In the genomic region with DNA sequence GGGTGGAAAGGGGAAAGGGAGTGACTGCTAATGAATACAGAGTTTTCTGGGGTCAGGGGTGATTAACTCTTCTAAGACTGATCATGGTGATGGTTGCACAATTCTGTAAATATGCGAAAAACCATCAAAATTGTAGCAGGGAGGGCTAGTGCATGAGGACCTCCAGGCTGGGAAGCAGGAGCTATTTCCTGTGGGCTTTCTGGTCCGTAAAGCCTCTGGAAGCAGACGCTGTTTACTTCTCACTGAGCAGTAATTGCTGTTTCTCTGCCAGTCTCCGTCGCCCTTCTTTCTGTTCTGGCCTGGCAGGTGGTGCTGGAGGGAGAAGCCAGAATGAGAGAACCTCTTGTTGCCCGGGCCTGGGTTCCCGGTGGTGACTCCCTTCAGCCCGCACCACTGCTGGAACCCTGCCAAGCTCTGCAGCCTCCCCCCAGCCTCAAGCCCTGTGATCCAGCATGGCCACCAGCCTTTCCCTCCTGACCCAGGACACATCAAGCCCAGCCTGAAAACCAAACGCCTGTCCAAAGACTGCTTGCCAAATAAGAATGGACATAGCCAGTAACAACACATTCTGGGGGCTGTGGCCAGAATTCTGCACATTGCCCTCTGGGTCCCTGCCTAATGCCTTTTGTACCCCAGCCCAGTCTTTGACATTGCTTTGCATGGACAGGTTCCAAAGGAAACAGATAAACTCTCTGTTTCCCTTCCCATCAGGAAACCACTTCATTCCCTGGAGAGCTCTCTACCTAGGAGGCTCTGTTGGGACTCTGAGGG, we compare ENCODE assay signal across 10 cellular contexts.
DNase-seq lines count a peak whose midpoint lies in the region; ATAC-seq lines count a peak whose summit lies in the region.
"Had no signal": no experiment of that assay in that cellular context is flagged by ENCODE, and none has a peak within 500 bp of the region (broad histone marks: within the 10 kb centered on the region; RNA-seq: fewer than 3 reads in every experiment).

No MANE protein-coding gene starts in this region.

- peak; percentile 75 for DNase-seq in DMS153 treated with DMSO at 0.1 percent for 48 hours (lab: John Stamatoyannopoulos, UW; ENCODE audit: unreplicated experiment)
- DNase-seq in NCI-H510A treated with DMSO at 0.1 percent for 48 hours (lab: John Stamatoyannopoulos, UW), result peak; percentile 33
- peak; percentile 50 for DNase-seq in fibroblast of peridontal ligament (ENCODE audit: extremely low read depth)
- peak; percentile 38 to 94 (median 72) for DNase-seq in posterior cingulate gyrus
- DNase-seq in CD1c-positive myeloid dendritic cell (ENCODE audit: extremely low spot score), result no peak
- DNase-seq in NCI-H526 (lab: John Stamatoyannopoulos, UW), result no peak
- no peak for DNase-seq in D341Med (ENCODE audit: low spot score)
- DNase-seq: activated naive CD4-positive, alpha-beta T cell treated with anti-CD3 and anti-CD28 coated beads, Interleukin-2, amount 10 ng/mL, durations not matched to agents 7 days and 5 days; T1000 had no signal

- intact Hi-C loops in posterior cingulate gyrus (cut with DNase I), result no loop called here

- no peak for ATAC-seq in GM19455 (IDR thresholded peaks at IDR 0.05; ENCODE audit: unreplicated experiment)

Comparison
In these comparisons a context has a peak if more than half of its experiments do, and no peak if none do; other contexts are left out.
1. DNase-seq: peak in DMS153 treated with DMSO at 0.1 percent for 48 hours (single experiment), NCI-H510A treated with DMSO at 0.1 percent for 48 hours (single experiment), fibroblast of peridontal ligament (single experiment) and posterior cingulate gyrus (10 of 10); none in CD1c-positive myeloid dendritic cell (single experiment), NCI-H526 (0 of 2) and D341Med (single experiment).